Comparison of ENCODE assay signal across 8 cellular contexts in the genomic region with DNA sequence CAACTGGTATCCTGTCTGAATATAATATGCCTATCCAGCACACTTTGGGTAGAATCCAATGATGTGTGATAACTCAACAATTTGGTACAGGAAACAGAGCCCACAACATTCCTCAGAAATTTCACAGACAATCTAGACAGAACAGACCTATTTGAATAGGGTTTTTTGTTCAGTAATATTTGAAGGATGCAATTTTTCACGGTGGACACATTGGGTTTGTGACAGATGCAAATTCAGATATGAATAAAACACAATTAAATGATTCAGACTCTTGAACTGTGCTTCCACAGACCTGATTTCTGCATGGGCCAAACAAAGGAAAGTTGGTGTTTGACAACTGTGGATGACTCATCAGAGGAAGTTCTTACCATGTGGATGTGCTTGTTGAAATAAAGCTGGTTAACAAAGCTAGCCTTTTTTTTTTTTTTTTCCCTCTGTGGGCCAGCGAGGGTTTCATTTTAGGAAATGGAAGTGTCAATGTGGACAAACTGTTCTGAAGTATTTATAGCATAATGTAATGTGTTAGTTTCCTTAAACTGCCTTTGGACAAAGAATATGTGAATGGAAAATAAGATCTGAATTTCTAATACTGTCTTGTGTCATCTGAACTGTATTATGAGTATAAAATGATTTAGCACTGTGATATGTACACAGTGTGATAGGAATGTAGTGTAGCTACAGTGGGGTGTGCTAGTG. TPM values are rescaled to one million over a fixed set of nuclear protein-coding genes. Genes with fewer than 3 reads are reported as not detected.
DNase-seq lines count a peak whose midpoint lies in the region; ATAC-seq, FAIRE-seq and TF ChIP-seq lines count a peak whose summit lies in the region.

No MANE protein-coding gene starts in this region.

- H3K27me3 ChIP-seq in BJ (ENCODE audit: control insufficient read depth, insufficient read depth, low read length) (no peaks in the 10 kb centered on the region), HAP-1 (ENCODE audit: low read depth) (no peaks in the 10 kb centered on the region), SJCRH30 (no peaks in the 10 kb centered on the region), HepG2 (ENCODE audit: control insufficient read depth in 1 of 2, insufficient read depth in 2 of 2, low read length in 2 of 2) (no peaks in the 10 kb centered on the region), transverse colon (no peaks in the 10 kb centered on the region)

- ATAC-seq in HepG2 (peak; percentile 83), HG02588 (IDR thresholded peaks at IDR 0.05; ENCODE audit: unreplicated experiment) (no peak)

- CTCF ChIA-PET in BJ (lab: Yijun Ruan, JAX) (interaction anchor here (0.6 to 1.9 kb wide), 4 partner anchors 12 to 200 kb away, joined by 3 to 8 read pairs (median 4); no protein-coding TSS in a partner anchor), HepG2 (lab: Yijun Ruan, JAX; ENCODE audit: low intra/inter-chr PET ratio, low total read pairs) (interaction anchor here (0.6 kb wide), 1 partner anchor 58 kb away, joined by 4 read pairs; no protein-coding TSS in a partner anchor)

- TF ChIP-seq CTCF in BJ (IDR thresholded peaks at IDR 0.05; ENCODE audit: insufficient read depth, low read depth, low read length) (no peak), HepG2 (CRISPR knock-in tag; IDR thresholded peaks at IDR 0.05) (no peak), transverse colon (IDR thresholded peaks at IDR 0.05) (peak in 2 of 5 experiments; percentile 16 to 22)

- H2AFZ ChIP-seq in HepG2 (ENCODE audit: low read length): no peak overlapping the region

- peaks cover 13% of the 10 kb centered on the region for H3K4me1 ChIP-seq in HAP-1
- peaks cover 51% of the 10 kb centered on the region for H3K4me1 ChIP-seq in SJCRH30
- peaks cover 36% of the 10 kb centered on the region for H3K4me1 ChIP-seq in HepG2 (ENCODE audit: insufficient read depth, low read length)
- H3K4me1 ChIP-seq in transverse colon: peaks cover 21 to 51% (median 29%) of the 10 kb centered on the region in 4 donors

- peaks cover 1% of the 10 kb centered on the region; the same call in 1 of the 2 replicates for H3K36me3 ChIP-seq in BJ (ENCODE audit: control insufficient read depth, insufficient read depth, low read length)
- H3K36me3 ChIP-seq in HAP-1 (replicated peaks): no peaks in the 10 kb centered on the region
- H3K36me3 ChIP-seq in SJCRH30: peaks cover 8% of the 10 kb centered on the region
- H3K36me3 ChIP-seq in HepG2 (replicated peaks in 1 of 2; ENCODE audit: control insufficient read depth in 1 of 2, insufficient read depth in 2 of 2, low read length in 2 of 2): peaks cover 3 to 27% of the 10 kb centered on the region in 2 experiments; a peak in 4 of 5 replicates
- no peaks in the 10 kb centered on the region for H3K36me3 ChIP-seq in transverse colon

- TF ChIP-seq POLR2A in HepG2 (IDR thresholded peaks at IDR 0.05; ENCODE audit: insufficient read depth in 1 of 2, low read depth in 2 of 2, low read length in 2 of 2): no peak
- TF ChIP-seq POLR2A in transverse colon (IDR thresholded peaks at IDR 0.05): no peak

- POLR2A ChIA-PET in BJ (lab: Charles Lee): interaction anchor here (0.6 kb wide), 4 partner anchors 11 to 203 kb away, joined by 3 to 6 read pairs (median 4); a partner anchor contains a TSS
- POLR2A ChIA-PET in HepG2 (lab: Yijun Ruan, JAX): no interaction called here

- H3K9me3 ChIP-seq in HAP-1 (no peaks in the 10 kb centered on the region), SJCRH30 (replicated peaks) (peaks cover 8% of the 10 kb centered on the region; the same call in 1 of the 2 replicates), HepG2 (ENCODE audit: low read length) (no peaks in the 10 kb centered on the region), transverse colon (no peaks in the 10 kb centered on the region)

- BruUV-seq in HepG2 (replicated peaks; lab: Mats Ljungman, UMichigan): no TSS peak

- in situ Hi-C loops in HAP-1 (cut with MboI; ENCODE audit: low sequenced_read_pairs): no loop called here
- in situ Hi-C loops in HepG2 (cut with HindIII; ENCODE audit: extremely low pct_ligation_motif_present, low pct_unique_long_range_greater_than_20kb): no loop called here
- in situ Hi-C loops in transverse colon (cut with MboI; ENCODE audit: low pct_ligation_motif_present in 1 of 4, low pct_unique_long_range_greater_than_20kb in 1 of 4, low sequenced_read_pairs in 3 of 4): loop anchor here in 1 of 4 donors (10.0 kb wide), 1 partner anchor 51 kb away; no protein-coding TSS in a partner anchor

- H3K9ac ChIP-seq in HepG2 (ENCODE audit: insufficient read depth, low read depth, low read length): no peak overlapping the region

- no peak; a peak in 1 of 4 replicates for TF ChIP-seq EP300 in HepG2 (IDR thresholded peaks at IDR 0.05; ENCODE audit: low read depth in 2 of 2, low read length in 2 of 2)
- TF ChIP-seq EP300 in HepG2 (CRISPR knock-in tag; IDR thresholded peaks at IDR 0.05; ENCODE audit: borderline replicate concordance): no peak
- TF ChIP-seq EP300 in transverse colon (IDR thresholded peaks at IDR 0.05; ENCODE audit: low read depth): no peak

- DNase-seq in BJ (ENCODE audit: low read depth) (peak; percentile 72), HAP-1 (ENCODE audit: low spot score in 2 of 2) (peak; percentile 34 to 49), SJCRH30 (peak; percentile 90 to 99), HepG2 (ENCODE audit: low spot score) (peak; percentile 87), transverse colon (no peak)
- no peak for DNase-seq in activated CD8-positive, alpha-beta memory T cell treated with anti-CD3 and anti-CD28 coated beads, Interleukin-2, amount 50 U/mL, for 4 hours

- H3K27ac ChIP-seq in SJCRH30 (peak overlapping the region; percentile 98), HepG2 (ENCODE audit: extremely low read length, insufficient read depth, low read length) (no peak overlapping the region), transverse colon (peak overlapping the region; percentile 71 to 78 (median 75))

- peak; percentile 92 for FAIRE-seq in colon (lab: Jason Lieb, UNC)
- FAIRE-seq in HepG2 (lab: Jason Lieb, UNC): peak; percentile 69

- TF ChIP-seq RAD21 in HepG2 (CRISPR knock-in tag; IDR thresholded peaks at IDR 0.05): no peak

- peaks cover 2% of the 10 kb centered on the region; the same call in 1 of the 2 replicates for H4K20me1 ChIP-seq in HepG2 (ENCODE audit: insufficient read depth, low read length)

- H3K4me2 ChIP-seq in HepG2 (ENCODE audit: low read depth, low read length): peak overlapping the region; percentile 28; the same call in 1 of the 2 replicates

- intact Hi-C loops in HepG2 (cut with micrococcal nuclease; ENCODE audit: unreplicated experiment) (no loop called here), transverse colon (cut with DNase I; ENCODE audit: low total_unique reads) (no loop called here)

- WGBS in HepG2 (ENCODE audit: low lambda C conversion rate): 36% methylated on average over 2 of the region's 2 CpGs
- WGBS in transverse colon (ENCODE audit: low coverage in 1 of 2), 2 donors: 5 to 7% methylated on average over 2 of the region's 2 CpGs

- peaks cover 14% of the 10 kb centered on the region for H3K79me2 ChIP-seq in HepG2 (ENCODE audit: insufficient read depth, low read length)

- H3K4me3 ChIP-seq in BJ (ENCODE audit: low read depth, low read length) (peak overlapping the region; percentile 3; the same call in 1 of the 2 replicates), HAP-1 (no peak overlapping the region), SJCRH30 (no peak overlapping the region), HepG2 (replicated peaks in 1 of 3; ENCODE audit: insufficient read depth in 1 of 3, low read depth in 2 of 3, low read length in 3 of 3) (no peak overlapping the region; a peak in 1 of 6 replicates), transverse colon (peak overlapping the region in 1 of 4 donors; percentile 1)

TF ChIP-seq in HepG2, 621 proteins besides CTCF, POLR2A, EP300 and RAD21 (continues in another document):
- peak; percentile 83 for TF ChIP-seq FOSL1 (CRISPR knock-in tag; IDR thresholded peaks at IDR 0.05; ENCODE audit: borderline replicate concordance)
- TF ChIP-seq SOX6 (IDR thresholded peaks at IDR 0.05): no peak
- peak; percentile 84 for TF ChIP-seq SOX6 (CRISPR knock-in tag; IDR thresholded peaks at IDR 0.05)
- peak; percentile 37; the same call in 1 of the 2 replicates for TF ChIP-seq MIXL1 (CRISPR knock-in tag; IDR thresholded peaks at IDR 0.05)

RNA-seq across cellular contexts. Expression of a gene that starts 43.2 kb away (rescaled TPM):
- 7.7 and 11.5 TPM in 2 replicates for polyA plus RNA-seq in BJ (2011; rRNA removed)
- polyA minus RNA-seq in BJ (2011; rRNA and poly(A)+ RNA removed): 7.1 and 7.6 TPM in 2 replicates
- total RNA-seq in SJCRH30 (2014; rRNA removed; shearing (Covaris generic)): 50.2 and 66.6 TPM in 2 replicates
- total RNA-seq in HepG2 (2016; rRNA removed; fragmentation: Illumina TruSeq; extraction: Trizol): 56.3 and 65.5 TPM in 2 replicates
- total RNA-seq in HepG2 (2016; cell fraction: cytosol; rRNA removed; fragmentation: Illumina TruSeq; extraction: Trizol; ENCODE audit: low read depth): 13.3 and 17.4 TPM in 2 replicates
- 55.3 and 69.7 TPM in 2 replicates for total RNA-seq in HepG2 (2016; cell fraction: insoluble cytoplasmic fraction; rRNA removed; fragmentation: Illumina TruSeq; extraction: Trizol)
- 23.5 and 27.3 TPM in 2 replicates for total RNA-seq in HepG2 (2016; cell fraction: membrane; rRNA removed; fragmentation: Illumina TruSeq; extraction: Trizol)
- 62.3 and 63.2 TPM in 2 replicates for total RNA-seq in HepG2 (2016; cell fraction: nucleus; rRNA removed; fragmentation: Illumina TruSeq; extraction: Trizol)
- 19.6 and 29.1 TPM in 2 replicates for polyA plus RNA-seq in HepG2 (2011; rRNA removed)
- polyA plus RNA-seq in HepG2 (2011; cell fraction: cytosol; rRNA removed): 8.9 and 12.8 TPM in 2 replicates
- polyA plus RNA-seq in HepG2 (2011; cell fraction: nucleus; rRNA removed): 12.6 and 37.9 TPM in 2 replicates
- polyA plus RNA-seq in HepG2 (2012): 26.6 and 33.0 TPM in 2 replicates
- 5.0 and 5.5 TPM in 2 replicates for polyA plus RNA-seq in HepG2 (2016; cell fraction: cytosol; fragmentation: Illumina TruSeq; extraction: Trizol; ENCODE audit: low read depth)
- 69.4 and 78.5 TPM in 2 replicates for polyA plus RNA-seq in HepG2 (2016; cell fraction: insoluble cytoplasmic fraction; fragmentation: Illumina TruSeq; extraction: Trizol; ENCODE audit: low read depth)
- 13.1 and 14.8 TPM in 2 replicates for polyA plus RNA-seq in HepG2 (2016; cell fraction: membrane; fragmentation: Illumina TruSeq; extraction: Trizol; ENCODE audit: low read depth)
- polyA plus RNA-seq in HepG2 (2016; cell fraction: nucleus; fragmentation: Illumina TruSeq; extraction: Trizol; ENCODE audit: insufficient read depth, low read depth): 69.9 and 72.0 TPM in 2 replicates
- polyA minus RNA-seq in HepG2 (2011; rRNA and poly(A)+ RNA removed; ENCODE audit: low replicate concordance): 11.4 and 17.2 TPM in 2 replicates
- polyA minus RNA-seq in HepG2 (2011; cell fraction: cytosol; rRNA and poly(A)+ RNA removed): 6.9 and 11.3 TPM in 2 replicates
- 51.7 and 63.1 TPM in 2 replicates for polyA minus RNA-seq in HepG2 (2011; cell fraction: nucleus; rRNA and poly(A)+ RNA removed)
- total RNA-seq in transverse colon: 10 to 100 TPM in 3 of 4 donors, 1 to 10 TPM in 1; 6.8 to 32.6 (median 15.3) TPM

Comparison
In these comparisons a context has a peak if more than half of its experiments do, and no peak if none do; other contexts are left out.
1. DNase-seq: peak in BJ (single experiment), HAP-1 (2 of 2), SJCRH30 (2 of 2) and HepG2 (single experiment); none in transverse colon (single experiment) and activated CD8-positive, alpha-beta memory T cell treated with anti-CD3 and anti-CD28 coated beads, Interleukin-2, amount 50 U/mL, for 4 hours (single experiment).